ENCODE assay signal across 1 cellular context in the genomic region with DNA sequence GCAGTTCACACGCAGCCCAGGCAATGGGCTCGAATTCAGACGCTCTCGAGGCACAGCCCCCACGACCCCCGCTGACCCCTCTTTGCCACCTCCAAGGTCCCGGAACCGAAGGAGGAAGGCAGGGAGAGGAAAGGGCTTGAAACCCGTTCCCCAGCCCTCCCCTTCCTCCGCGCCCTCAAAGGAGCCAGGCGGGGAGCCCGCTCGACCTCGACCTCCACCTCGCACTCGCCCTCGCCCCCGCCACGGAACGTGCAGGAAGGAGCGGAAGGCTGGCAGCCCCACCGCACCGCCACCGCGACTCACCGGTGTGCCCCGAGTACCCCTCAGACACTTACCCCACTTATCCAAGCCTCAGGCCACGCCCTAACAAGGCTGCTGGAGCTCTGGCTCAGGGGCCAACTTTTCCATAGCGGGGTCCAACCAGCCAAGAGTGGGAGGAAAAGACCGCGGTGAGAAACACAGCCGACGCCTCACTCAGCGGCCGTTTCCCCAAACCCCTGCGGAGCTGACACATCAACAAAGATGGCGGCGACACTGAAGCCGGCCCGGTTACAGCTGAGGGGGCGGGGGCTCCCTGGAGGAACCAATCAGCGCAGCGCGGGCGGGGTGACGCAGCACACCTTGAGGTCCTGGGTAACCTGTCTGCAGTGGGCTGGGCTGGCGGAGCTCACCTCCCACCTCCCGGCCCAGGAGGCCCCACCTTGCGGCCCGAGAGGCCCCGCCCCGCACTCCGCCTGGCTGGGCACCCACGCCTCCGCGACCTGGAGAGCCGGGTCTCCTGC.
TF ChIP-seq lines count a peak whose summit lies in the region.

CCDC186 (minus strand) TSS at position 524 of the 782 bp plus-strand sequence. CDS start 10,935 bp downstream, outside the sequence.

TF ChIP-seq in neural cell, 6 proteins besides CTCF, POLR2A, EP300 and RAD21:
- TF ChIP-seq, protein P1, sequence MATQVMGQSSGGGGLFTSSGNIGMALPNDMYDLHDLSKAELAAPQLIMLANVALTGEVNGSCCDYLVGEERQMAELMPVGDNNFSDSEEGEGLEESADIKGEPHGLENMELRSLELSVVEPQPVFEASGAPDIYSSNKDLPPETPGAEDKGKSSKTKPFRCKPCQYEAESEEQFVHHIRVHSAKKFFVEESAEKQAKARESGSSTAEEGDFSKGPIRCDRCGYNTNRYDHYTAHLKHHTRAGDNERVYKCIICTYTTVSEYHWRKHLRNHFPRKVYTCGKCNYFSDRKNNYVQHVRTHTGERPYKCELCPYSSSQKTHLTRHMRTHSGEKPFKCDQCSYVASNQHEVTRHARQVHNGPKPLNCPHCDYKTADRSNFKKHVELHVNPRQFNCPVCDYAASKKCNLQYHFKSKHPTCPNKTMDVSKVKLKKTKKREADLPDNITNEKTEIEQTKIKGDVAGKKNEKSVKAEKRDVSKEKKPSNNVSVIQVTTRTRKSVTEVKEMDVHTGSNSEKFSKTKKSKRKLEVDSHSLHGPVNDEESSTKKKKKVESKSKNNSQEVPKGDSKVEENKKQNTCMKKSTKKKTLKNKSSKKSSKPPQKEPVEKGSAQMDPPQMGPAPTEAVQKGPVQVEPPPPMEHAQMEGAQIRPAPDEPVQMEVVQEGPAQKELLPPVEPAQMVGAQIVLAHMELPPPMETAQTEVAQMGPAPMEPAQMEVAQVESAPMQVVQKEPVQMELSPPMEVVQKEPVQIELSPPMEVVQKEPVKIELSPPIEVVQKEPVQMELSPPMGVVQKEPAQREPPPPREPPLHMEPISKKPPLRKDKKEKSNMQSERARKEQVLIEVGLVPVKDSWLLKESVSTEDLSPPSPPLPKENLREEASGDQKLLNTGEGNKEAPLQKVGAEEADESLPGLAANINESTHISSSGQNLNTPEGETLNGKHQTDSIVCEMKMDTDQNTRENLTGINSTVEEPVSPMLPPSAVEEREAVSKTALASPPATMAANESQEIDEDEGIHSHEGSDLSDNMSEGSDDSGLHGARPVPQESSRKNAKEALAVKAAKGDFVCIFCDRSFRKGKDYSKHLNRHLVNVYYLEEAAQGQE (IDR thresholded peaks at IDR 0.05; ENCODE audit: borderline replicate concordance) = peak; percentile 77
- TF ChIP-seq TAF1 (IDR thresholded peaks at IDR 0.05; ENCODE audit: low read depth) (peak; percentile 90), MXI1 (conservative IDR thresholded peaks at IDR 0.05; ENCODE audit: poor library complexity, severe bottlenecking) (no peak), EZH2 (IDR thresholded peaks at IDR 0.05; ENCODE audit: borderline replicate concordance, insufficient read depth, low read length, poor library complexity, severe bottlenecking) (no peak), POLR2AphosphoS5 (IDR thresholded peaks at IDR 0.05) (peak; percentile 92), SMC3 (conservative IDR thresholded peaks at IDR 0.05; ENCODE audit: poor library complexity) (no peak)
